ENCODE assay signal across 8 cellular contexts in genomic region chr17:43943769-43944418, GRCh38. TPM values are rescaled to one million over a fixed set of nuclear protein-coding genes. Genes with fewer than 3 reads are reported as not detected.
DNase-seq lines count a peak whose midpoint lies in the region; ATAC-seq and TF ChIP-seq lines count a peak whose summit lies in the region.

No MANE protein-coding gene starts in this region.

- DNase-seq in Ammon's horn (ENCODE audit: low spot score) = peak; percentile 88
- DNase-seq in H4 (ENCODE audit: low spot score) = peak; percentile 69
- DNase-seq in NCI-H2196 (lab: John Stamatoyannopoulos, UW; ENCODE audit: unreplicated experiment) = peak; percentile 84
- peak; percentile 93 for DNase-seq in WTC11 (ENCODE audit: low spot score)
- peak; percentile 60 to 85 for DNase-seq in T47D (ENCODE audit: low read depth in 1 of 2, low spot score in 1 of 2)
- peak; percentile 75 for DNase-seq in iris pigment epithelial cell (ENCODE audit: low read depth)
- DNase-seq in stimulated activated CD4-positive, alpha-beta T cell treated with anti-CD3 and anti-CD28 coated beads, Interleukin-15, amount 100 ng/mL, for 48 hours (ENCODE audit: low read depth in 2 of 2) = peak; percentile 63 to 75

- no peaks in the 10 kb centered on the region for H3K36me3 Mint-ChIP-seq in WTC11

- in situ Hi-C loops in T47D (cut with HindIII; ENCODE audit: low pct_unique_long_range_greater_than_20kb, low sequenced_read_pairs) = no loop called here

- H3K27me3 Mint-ChIP-seq in WTC11 (ENCODE audit: low read depth) = peaks cover 18% of the 10 kb centered on the region

- no peaks in the 10 kb centered on the region for H3K9me3 Mint-ChIP-seq in WTC11

- H3K4me1 Mint-ChIP-seq in WTC11 = peaks cover 24% of the 10 kb centered on the region

- ATAC-seq in WTC11 = peak; percentile 81
- ATAC-seq in HG02571 (IDR thresholded peaks at IDR 0.05; ENCODE audit: unreplicated experiment) = no peak

- POLR2A ChIA-PET in WTC11 (lab: Charles Lee) = interaction anchor here (0.6 to 1.1 kb wide), 3 partner anchors 50 to 323 kb away, joined by 3 to 4 read pairs (median 4); partner anchors contain the start of gene NAGS

- H3K4me3 Mint-ChIP-seq in WTC11 = no peak overlapping the region

- peak overlapping the region; percentile 82 for H3K27ac Mint-ChIP-seq in WTC11

- peak; percentile 89 for TF ChIP-seq CTCF in WTC11 (IDR thresholded peaks at IDR 0.05)

- CTCF ChIA-PET in WTC11 (lab: Charles Lee) = interaction anchor here (0.6 to 5.8 kb wide), 55 partner anchors 8 to 402 kb away, joined by 3 to 118 read pairs (median 7); partner anchors contain the start of genes CD300LG, GRN, HDAC5 and MPP2

TF ChIP-seq in WTC11, 78 proteins besides CTCF, POLR2A, EP300 and RAD21:
- peak; percentile 35; the same call in 1 of the 2 replicates for TF ChIP-seq GABPB1 (CRISPR knock-in tag; IDR thresholded peaks at IDR 0.05)
- 0 out of 2 replicates have a peak, but pooled peaks have one; percentile 31 for TF ChIP-seq SP1 (CRISPR knock-in tag; conservative IDR thresholded peaks at IDR 0.05)
- TF ChIP-seq PREB (CRISPR knock-in tag; IDR thresholded peaks at IDR 0.05; ENCODE audit: borderline replicate concordance) = no peak

RNA-seq across cellular contexts. Expression of gene PPY, which starts 1.6 kb away (rescaled TPM):
- not detected in 2 replicates for total RNA-seq in H4 (2014; rRNA removed; shearing (Covaris generic))
- not detected in 3 replicates for total RNA-seq in WTC11 (2021)

RNA-seq across cellular contexts. Expression of gene PYY, which starts 9.8 kb away (rescaled TPM):
- 0.17 TPM in 1 of 2 replicates, not detected in the other for total RNA-seq in H4 (2014; rRNA removed; shearing (Covaris generic))
- total RNA-seq in WTC11 (2021) = 0.72 to 1.1 TPM (median 0.94 TPM) in 3 replicates

RNA-seq across cellular contexts. Expression of gene MPP2, which starts 36.6 kb away (rescaled TPM):
- 1.2 and 1.8 TPM in 2 replicates for total RNA-seq in H4 (2014; rRNA removed; shearing (Covaris generic))
- 29.3 to 31.4 TPM (median 29.9 TPM) in 3 replicates for total RNA-seq in WTC11 (2021)

Comparison
In these comparisons a context has a peak if more than half of its experiments do, and no peak if none do; other contexts are left out.
1. RNA of gene MPP2, which starts 36.6 kb away (total RNA-seq): 29.3 to 31.4 TPM in WTC11; 1.2 to 1.8 TPM in H4; every median in the first group is over 10 times any median in the second.
2. Peak in every context shown above with its lines, with median percentiles within 50 percentile points of each other: DNase-seq.